ENCODE assay signal across 8 cellular contexts in the genomic region with DNA sequence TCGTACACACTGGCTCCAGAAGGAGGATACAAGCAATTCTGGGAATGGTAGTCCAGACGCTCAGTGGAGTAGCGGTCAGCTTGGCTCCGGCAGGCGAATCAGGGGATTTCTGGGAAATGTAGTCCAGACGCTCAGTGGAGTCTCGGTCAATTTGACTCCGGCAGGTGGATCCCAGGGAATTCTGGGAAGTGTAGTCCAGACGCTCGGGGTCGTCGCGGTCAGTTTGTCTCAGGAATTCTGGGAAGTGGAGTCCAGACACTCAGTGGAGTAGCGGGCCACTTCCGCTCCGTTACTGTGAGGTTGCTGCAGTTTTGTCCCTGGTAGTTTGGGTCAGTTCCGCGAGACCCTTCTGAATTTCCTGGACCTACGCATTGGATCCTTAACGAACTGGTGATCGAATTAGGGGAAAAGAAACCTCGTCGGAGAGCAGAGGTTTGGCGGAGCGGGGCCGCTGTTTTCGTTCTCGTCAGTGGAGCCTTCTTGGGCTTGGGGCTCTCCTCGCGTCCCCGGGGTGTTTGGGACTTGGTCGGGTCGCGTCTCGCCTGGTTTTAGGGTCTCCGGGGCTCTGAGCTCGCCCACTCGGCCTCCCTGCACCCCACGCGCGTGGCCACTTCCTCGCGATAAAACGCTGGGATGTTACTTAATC. TPM values are rescaled to one million over a fixed set of nuclear protein-coding genes. Genes with fewer than 3 reads are reported as not detected.
A peak's percentile ranks its signal among the peaks of the same experiment; 100 is the strongest.
DNase-seq lines count a peak whose midpoint lies in the region; ATAC-seq and TF ChIP-seq lines count a peak whose summit lies in the region.

A gene (plus strand): TSS at position 262 of the 646 bp plus-strand sequence. CDS start 2,429 bp downstream, outside the sequence.

- peaks cover 14 to 30% of the 10 kb centered on the region in 2 donors for H3K9me3 ChIP-seq in duodenal mucosa (ENCODE audit: control insufficient read depth in 1 of 2, low read length in 2 of 2)
- H3K9me3 ChIP-seq in right lobe of liver: peaks cover 0 to 24% (median 7%) of the 10 kb centered on the region in 4 donors

- WGBS in right lobe of liver (ENCODE audit: insufficient coverage, low coverage, low lambda C conversion rate, missing lambda C conversion rate): under 1% methylated on average over 28 of the region's 44 CpGs

- intact Hi-C loops in right lobe of liver (cut with DNase I): no loop called here

- peak; percentile 81 for ATAC-seq in GM19351 (IDR thresholded peaks at IDR 0.05; ENCODE audit: unreplicated experiment)
- ATAC-seq in HG03520 (IDR thresholded peaks at IDR 0.05; ENCODE audit: unreplicated experiment): peak; percentile 91
- peak; percentile 98 to 99 (median 98) for ATAC-seq in right lobe of liver

- TF ChIP-seq POLR2A in right lobe of liver (IDR thresholded peaks at IDR 0.05): peak; percentile 47

- H3K4me1 ChIP-seq in duodenal mucosa (ENCODE audit: control insufficient read depth in 1 of 2, insufficient read depth in 2 of 2, low read length in 2 of 2) (peaks cover 0 to 17% of the 10 kb centered on the region in 2 donors), right lobe of liver (peaks cover 0 to 15% (median 3%) of the 10 kb centered on the region in 4 donors)

- peak within 1 kb of the TSS; percentile 59 for H3K27ac ChIP-seq in C4-2B
- no peak within 1 kb of the TSS for H3K27ac ChIP-seq in duodenal mucosa (ENCODE audit: low read depth, low read length)
- peak within 1 kb of the TSS in 1 of 3 donors; percentile 20 for H3K27ac ChIP-seq in right lobe of liver

- H3K27me3 ChIP-seq in duodenal mucosa (ENCODE audit: control insufficient read depth in 1 of 2, insufficient read depth in 2 of 2, low read length in 2 of 2) (no peaks in the 10 kb centered on the region), right lobe of liver (no peaks in the 10 kb centered on the region)

- peak within 1 kb of the TSS; percentile 72 to 77 for H3K9ac ChIP-seq in duodenal mucosa (ENCODE audit: low read depth in 1 of 2, low read length in 2 of 2)

- H3K36me3 ChIP-seq in duodenal mucosa (ENCODE audit: control insufficient read depth in 1 of 2, insufficient read depth in 2 of 2, low read length in 2 of 2) (peaks cover 3 to 20% of the 10 kb centered on the region in 2 donors), right lobe of liver (peaks cover 0 to 14% (median 6%) of the 10 kb centered on the region in 4 donors)

- DNase-seq in NCI-H69 (lab: John Stamatoyannopoulos, UW) (peak; percentile 99), right lobe of liver (peak; percentile 92 to 98 (median 96))
- DNase-seq in activated CD4-positive, alpha-beta T cell treated with anti-CD3 and anti-CD28 coated beads, Interleukin-2, amount 50 U/mL, for 48 hours: peak; percentile 84 to 90
- peak; percentile 90 for DNase-seq in stimulated activated CD4-positive, alpha-beta T cell treated with anti-CD3 and anti-CD28 coated beads, Interleukin-4, amount 100 ng/mL, for 24 hours

- no peak for TF ChIP-seq CTCF in C4-2B (conservative IDR thresholded peaks at IDR 0.05)
- no peak for TF ChIP-seq CTCF in right lobe of liver (IDR thresholded peaks at IDR 0.05)

- H3K4me3 ChIP-seq in duodenal mucosa (ENCODE audit: low read depth in 1 of 2, low read length in 2 of 2): peak within 1 kb of the TSS; percentile 89 to 93
- peak within 1 kb of the TSS; percentile 50 to 85 (median 84) for H3K4me3 ChIP-seq in right lobe of liver

RNA-seq across cellular contexts. Expression of the gene that starts here (rescaled TPM):
- total RNA-seq in right lobe of liver: 1 to 10 TPM in 5 of 6 experiments, under 1 TPM in 1; 0.74 to 2.2 (median 1.8) TPM
